In genomic region chr1:46735708-46736324, GRCh38 we compare ENCODE assay signal across 1 cellular context.
TF ChIP-seq lines count a peak whose summit lies in the region.

No MANE protein-coding gene starts in this region.

TF ChIP-seq in HepG2, 621 proteins besides CTCF, POLR2A, EP300 and RAD21 (continued from another document and continues in another):
- TF ChIP-seq, protein P1, sequence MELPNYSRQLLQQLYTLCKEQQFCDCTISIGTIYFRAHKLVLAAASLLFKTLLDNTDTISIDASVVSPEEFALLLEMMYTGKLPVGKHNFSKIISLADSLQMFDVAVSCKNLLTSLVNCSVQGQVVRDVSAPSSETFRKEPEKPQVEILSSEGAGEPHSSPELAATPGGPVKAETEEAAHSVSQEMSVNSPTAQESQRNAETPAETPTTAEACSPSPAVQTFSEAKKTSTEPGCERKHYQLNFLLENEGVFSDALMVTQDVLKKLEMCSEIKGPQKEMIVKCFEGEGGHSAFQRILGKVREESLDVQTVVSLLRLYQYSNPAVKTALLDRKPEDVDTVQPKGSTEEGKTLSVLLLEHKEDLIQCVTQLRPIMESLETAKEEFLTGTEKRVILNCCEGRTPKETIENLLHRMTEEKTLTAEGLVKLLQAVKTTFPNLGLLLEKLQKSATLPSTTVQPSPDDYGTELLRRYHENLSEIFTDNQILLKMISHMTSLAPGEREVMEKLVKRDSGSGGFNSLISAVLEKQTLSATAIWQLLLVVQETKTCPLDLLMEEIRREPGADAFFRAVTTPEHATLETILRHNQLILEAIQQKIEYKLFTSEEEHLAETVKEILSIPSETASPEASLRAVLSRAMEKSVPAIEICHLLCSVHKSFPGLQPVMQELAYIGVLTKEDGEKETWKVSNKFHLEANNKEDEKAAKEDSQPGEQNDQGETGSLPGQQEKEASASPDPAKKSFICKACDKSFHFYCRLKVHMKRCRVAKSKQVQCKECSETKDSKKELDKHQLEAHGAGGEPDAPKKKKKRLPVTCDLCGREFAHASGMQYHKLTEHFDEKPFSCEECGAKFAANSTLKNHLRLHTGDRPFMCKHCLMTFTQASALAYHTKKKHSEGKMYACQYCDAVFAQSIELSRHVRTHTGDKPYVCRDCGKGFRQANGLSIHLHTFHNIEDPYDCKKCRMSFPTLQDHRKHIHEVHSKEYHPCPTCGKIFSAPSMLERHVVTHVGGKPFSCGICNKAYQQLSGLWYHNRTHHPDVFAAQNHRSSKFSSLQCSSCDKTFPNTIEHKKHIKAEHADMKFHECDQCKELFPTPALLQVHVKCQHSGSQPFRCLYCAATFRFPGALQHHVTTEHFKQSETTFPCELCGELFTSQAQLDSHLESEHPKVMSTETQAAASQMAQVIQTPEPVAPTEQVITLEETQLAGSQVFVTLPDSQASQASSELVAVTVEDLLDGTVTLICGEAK (IDR thresholded peaks at IDR 0.05): no peak
- TF ChIP-seq, protein P1 (CRISPR knock-in tag; IDR thresholded peaks at IDR 0.05): no peak
- TF ChIP-seq ZNF512 (CRISPR knock-in tag; IDR thresholded peaks at IDR 0.05) (no peak), ZNF432 (CRISPR knock-in tag; IDR thresholded peaks at IDR 0.05; ENCODE audit: borderline replicate concordance) (no peak), ELF4 (CRISPR knock-in tag; IDR thresholded peaks at IDR 0.05; ENCODE audit: borderline replicate concordance) (0 out of 2 replicates have a peak, but pooled peaks have one; percentile 49), RNF2 (conservative IDR thresholded peaks at IDR 0.05; ENCODE audit: low read depth) (no peak), SNAPC2 (CRISPR knock-in tag; IDR thresholded peaks at IDR 0.05) (peak; percentile 47; the same call in 1 of the 2 replicates), ZMYM4 (CRISPR knock-in tag; IDR thresholded peaks at IDR 0.05) (0 out of 2 replicates have a peak, but pooled peaks have one; percentile 30), MTERF4 (CRISPR knock-in tag; IDR thresholded peaks at IDR 0.05) (no peak), ASH2L (IDR thresholded peaks at IDR 0.05; ENCODE audit: insufficient read length, low read depth, low read length) (no peak), ZNF20 (CRISPR knock-in tag; IDR thresholded peaks at IDR 0.05) (no peak), NCOA1 (CRISPR knock-in tag; IDR thresholded peaks at IDR 0.05) (no peak), SMAD9 (CRISPR knock-in tag; IDR thresholded peaks at IDR 0.05) (no peak), ZNF484 (CRISPR knock-in tag; IDR thresholded peaks at IDR 0.05; ENCODE audit: borderline replicate concordance, low read depth) (no peak), ZNF354B (CRISPR knock-in tag; IDR thresholded peaks at IDR 0.05) (no peak), MLX (CRISPR knock-in tag; IDR thresholded peaks at IDR 0.05) (no peak), ZNF318 (CRISPR knock-in tag; IDR thresholded peaks at IDR 0.05) (no peak; the same call in 1 of the 2 replicates), E2F5 (CRISPR knock-in tag; conservative IDR thresholded peaks at IDR 0.05) (no peak), FOXO4 (CRISPR knock-in tag; conservative IDR thresholded peaks at IDR 0.05) (no peak), ZNF552 (CRISPR knock-in tag; IDR thresholded peaks at IDR 0.05; ENCODE audit: borderline replicate concordance) (no peak), NPAS2 (CRISPR knock-in tag; IDR thresholded peaks at IDR 0.05; ENCODE audit: borderline replicate concordance) (no peak)
- TF ChIP-seq, protein P2, sequence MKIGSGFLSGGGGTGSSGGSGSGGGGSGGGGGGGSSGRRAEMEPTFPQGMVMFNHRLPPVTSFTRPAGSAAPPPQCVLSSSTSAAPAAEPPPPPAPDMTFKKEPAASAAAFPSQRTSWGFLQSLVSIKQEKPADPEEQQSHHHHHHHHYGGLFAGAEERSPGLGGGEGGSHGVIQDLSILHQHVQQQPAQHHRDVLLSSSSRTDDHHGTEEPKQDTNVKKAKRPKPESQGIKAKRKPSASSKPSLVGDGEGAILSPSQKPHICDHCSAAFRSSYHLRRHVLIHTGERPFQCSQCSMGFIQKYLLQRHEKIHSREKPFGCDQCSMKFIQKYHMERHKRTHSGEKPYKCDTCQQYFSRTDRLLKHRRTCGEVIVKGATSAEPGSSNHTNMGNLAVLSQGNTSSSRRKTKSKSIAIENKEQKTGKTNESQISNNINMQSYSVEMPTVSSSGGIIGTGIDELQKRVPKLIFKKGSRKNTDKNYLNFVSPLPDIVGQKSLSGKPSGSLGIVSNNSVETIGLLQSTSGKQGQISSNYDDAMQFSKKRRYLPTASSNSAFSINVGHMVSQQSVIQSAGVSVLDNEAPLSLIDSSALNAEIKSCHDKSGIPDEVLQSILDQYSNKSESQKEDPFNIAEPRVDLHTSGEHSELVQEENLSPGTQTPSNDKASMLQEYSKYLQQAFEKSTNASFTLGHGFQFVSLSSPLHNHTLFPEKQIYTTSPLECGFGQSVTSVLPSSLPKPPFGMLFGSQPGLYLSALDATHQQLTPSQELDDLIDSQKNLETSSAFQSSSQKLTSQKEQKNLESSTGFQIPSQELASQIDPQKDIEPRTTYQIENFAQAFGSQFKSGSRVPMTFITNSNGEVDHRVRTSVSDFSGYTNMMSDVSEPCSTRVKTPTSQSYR (CRISPR knock-in tag; IDR thresholded peaks at IDR 0.05; ENCODE audit: borderline replicate concordance): peak; percentile 69; the same call in 1 of the 2 replicates
